13 cellular contexts compared by ENCODE assay signal in the genomic region with DNA sequence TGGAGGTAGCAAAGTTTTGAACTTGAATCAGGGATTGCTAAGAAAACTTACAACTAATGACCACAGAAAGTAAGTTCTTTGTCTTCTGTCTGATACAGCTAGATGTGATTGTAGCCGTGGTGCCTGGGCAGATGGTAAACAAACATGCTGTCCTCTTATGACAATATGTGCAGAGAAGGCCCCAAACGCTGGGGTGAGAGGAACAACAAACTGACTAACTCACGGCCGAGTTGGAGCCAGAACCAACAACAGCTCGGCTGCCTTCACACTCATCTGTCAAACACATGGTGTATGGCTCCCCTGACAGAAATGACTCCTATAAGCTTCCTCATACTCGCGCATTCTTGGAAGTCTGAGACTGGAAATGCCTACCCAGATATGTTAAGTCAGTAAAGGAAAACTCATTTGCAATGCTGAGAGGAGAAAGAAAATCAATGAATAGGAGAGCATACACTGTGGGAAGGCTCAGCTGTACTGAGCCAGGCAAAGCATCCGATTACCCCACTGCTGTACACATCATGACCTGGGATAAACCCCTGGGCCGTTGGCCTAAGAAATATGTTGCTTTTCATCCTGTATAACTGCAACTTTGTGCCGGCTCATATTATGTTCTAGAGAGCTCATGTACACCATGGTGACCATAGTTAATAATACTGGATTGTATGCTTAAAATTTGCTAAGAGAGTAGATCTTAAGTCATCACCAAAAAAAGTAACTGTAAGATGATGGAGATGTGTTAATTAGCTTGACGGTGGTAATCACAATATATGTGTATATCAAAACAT. TPM values are rescaled to one million over a fixed set of nuclear protein-coding genes. Genes with fewer than 3 reads are reported as not detected.
A peak's percentile ranks its signal among the peaks of the same experiment; 100 is the strongest.
DNase-seq lines count a peak whose midpoint lies in the region; ATAC-seq, FAIRE-seq and TF ChIP-seq lines count a peak whose summit lies in the region.
"Had no signal": no experiment of that assay in that cellular context is flagged by ENCODE, and none has a peak within 500 bp of the region (broad histone marks: within the 10 kb centered on the region; RNA-seq: fewer than 3 reads in every experiment).

No MANE protein-coding gene starts in this region.

- H3K9me2 ChIP-seq in SK-N-SH: no peaks in the 10 kb centered on the region

- 75% methylated on average over 11 of the region's 11 CpGs for WGBS in SK-N-SH (ENCODE audit: low lambda C conversion rate)
- WGBS in suprapubic skin: 57% methylated on average over 11 of the region's 11 CpGs

- no peak overlapping the region for H2AFZ ChIP-seq in SK-N-SH (ENCODE audit: low read depth)

- H3K27ac ChIP-seq in SK-N-SH (ENCODE audit: low read depth in 2 of 2, low read length in 1 of 2) (peak overlapping the region in 1 of 2 experiments; percentile 94; a peak in 2 of 4 replicates), coronary artery (peak overlapping the region in 1 of 2 donors; percentile 54), suprapubic skin (no peak overlapping the region)
- H3K27ac ChIP-seq: A549, pancreas had no signal

- H3K4me3 ChIP-seq in SK-N-SH (ENCODE audit: low read depth in 2 of 2, low read length in 1 of 2): peak overlapping the region in 1 of 2 experiments; percentile 4; a peak in 1 of 4 replicates
- H3K4me3 ChIP-seq in coronary artery: peak overlapping the region; percentile 86
- peak overlapping the region; percentile 22 for H3K4me3 ChIP-seq in suprapubic skin
- H3K4me3 ChIP-seq: A549, pancreas had no signal

- H3K27me3 ChIP-seq in SK-N-SH (ENCODE audit: insufficient read depth): no peaks in the 10 kb centered on the region
- no peaks in the 10 kb centered on the region for H3K27me3 ChIP-seq in suprapubic skin
- H3K27me3 ChIP-seq: pancreas had no signal

- H3K36me3 ChIP-seq in SK-N-SH (replicated peaks in 1 of 2; ENCODE audit: control insufficient read depth in 1 of 2, insufficient read depth in 2 of 2, low read length in 1 of 2) (peaks cover 94% of the 10 kb centered on the region in 2 experiments), suprapubic skin (peaks cover 81% of the 10 kb centered on the region)

- H3K79me2 ChIP-seq in SK-N-SH (ENCODE audit: insufficient read depth): peaks cover 53% of the 10 kb centered on the region

- TF ChIP-seq EP300 in SK-N-SH (IDR thresholded peaks at IDR 0.05; ENCODE audit: borderline replicate concordance in 1 of 2, low read depth in 1 of 2, low read length in 1 of 2) (no peak), suprapubic skin (IDR thresholded peaks at IDR 0.05) (no peak)

- no peak for DNase-seq in SK-N-SH
- DNase-seq in coronary artery (ENCODE audit: low spot score): no peak
- peak; percentile 19 for DNase-seq in left kidney (ENCODE audit: low read depth, low spot score)
- no peak for DNase-seq in suprapubic skin (ENCODE audit: low spot score in 2 of 2)
- DNase-seq in GM12891 (ENCODE audit: insufficient read length, low spot score): no peak
- DNase-seq: NCI-H226, pancreas had no signal

- CTCF ChIA-PET in SK-N-SH (lab: Yijun Ruan, JAX): interaction anchor here (0.8 to 1.7 kb wide), 5 partner anchors 8 to 887 kb away, joined by 3 to 7 read pairs (median 3); no protein-coding TSS in a partner anchor

- peaks cover 100% of the 10 kb centered on the region for H4K20me1 ChIP-seq in SK-N-SH (ENCODE audit: insufficient read depth)

- peak overlapping the region; percentile 85; the same call in 1 of the 2 replicates for H3K9ac ChIP-seq in SK-N-SH

- ATAC-seq in SK-N-SH treated with all-trans-retinoic acid at 6 μM for 48 hours: no peak
- no peak for ATAC-seq in HG03571 (IDR thresholded peaks at IDR 0.05; ENCODE audit: unreplicated experiment)
- ATAC-seq in GM21723 (IDR thresholded peaks at IDR 0.05; ENCODE audit: unreplicated experiment): no peak
- ATAC-seq: esophagus mucosa, left colon, pancreas had no signal

- POLR2A ChIA-PET in SK-N-SH (lab: Yijun Ruan, JAX): no interaction called here

- TF ChIP-seq CTCF in SK-N-SH (IDR thresholded peaks at IDR 0.05) (no peak), coronary artery (IDR thresholded peaks at IDR 0.05) (no peak), suprapubic skin (IDR thresholded peaks at IDR 0.05) (no peak)

- no peak for TF ChIP-seq RAD21 in SK-N-SH (IDR thresholded peaks at IDR 0.05; ENCODE audit: low read length)

- FAIRE-seq in GM12891 (lab: Jason Lieb, UNC): no peak
- FAIRE-seq: A549, pancreas had no signal

- TF ChIP-seq POLR2A in suprapubic skin (IDR thresholded peaks at IDR 0.05) (no peak), GM12891 (IDR thresholded peaks at IDR 0.05; ENCODE audit: low read depth, low read length) (no peak)

- H3K9me3 ChIP-seq in SK-N-SH: no peaks in the 10 kb centered on the region
- no peaks in the 10 kb centered on the region for H3K9me3 ChIP-seq in suprapubic skin
- H3K9me3 ChIP-seq: A549, pancreas had no signal

- H3K4me2 ChIP-seq in SK-N-SH: peak overlapping the region; percentile 82; the same call in 1 of the 2 replicates
- H3K4me2 ChIP-seq: A549 had no signal

- H3K4me1 ChIP-seq in SK-N-SH (ENCODE audit: control insufficient read depth in 1 of 2, insufficient read depth in 2 of 2, low read depth in 1 of 2, low read length in 1 of 2): peaks cover 3 to 5% of the 10 kb centered on the region in 2 experiments; a peak in 1 of 4 replicates
- H3K4me1 ChIP-seq in suprapubic skin: peaks cover 40% of the 10 kb centered on the region
- H3K4me1 ChIP-seq: pancreas had no signal

- peaks cover 97% of the 10 kb centered on the region for H3F3A ChIP-seq in SK-N-SH (replicated peaks; ENCODE audit: insufficient read depth)

TF ChIP-seq in SK-N-SH, 30 proteins besides CTCF, POLR2A, EP300 and RAD21 (continues in another document):
- TF ChIP-seq MEF2A (IDR thresholded peaks at IDR 0.05; ENCODE audit: borderline replicate concordance, low read depth) (no peak), POLR2AphosphoS5 (IDR thresholded peaks at IDR 0.05; ENCODE audit: low read depth, low read length) (peak; percentile 1), FOXJ3 (CRISPR knock-in tag; IDR thresholded peaks at IDR 0.05) (no peak), PBX3 (IDR thresholded peaks at IDR 0.05) (no peak)
- TF ChIP-seq, protein P1, sequence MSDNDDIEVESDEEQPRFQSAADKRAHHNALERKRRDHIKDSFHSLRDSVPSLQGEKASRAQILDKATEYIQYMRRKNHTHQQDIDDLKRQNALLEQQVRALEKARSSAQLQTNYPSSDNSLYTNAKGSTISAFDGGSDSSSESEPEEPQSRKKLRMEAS (IDR thresholded peaks at IDR 0.05; ENCODE audit: low read depth): 0 out of 2 replicates have a peak, but pooled peaks have one; percentile 22

TF ChIP-seq in SK-N-SH treated with all-trans-retinoic acid at 6 μM for 48 hours, 23 proteins besides CTCF, POLR2A, EP300 and RAD21 (continues in another document):
- TF ChIP-seq ISL1 (CRISPR knock-in tag; IDR thresholded peaks at IDR 0.05) (no peak), GLIS3 (CRISPR knock-in tag; IDR thresholded peaks at IDR 0.05) (no peak), ZNF8 (CRISPR knock-in tag; IDR thresholded peaks at IDR 0.05) (no peak), ZC3H10 (CRISPR knock-in tag; IDR thresholded peaks at IDR 0.05) (no peak), TOX (CRISPR knock-in tag; IDR thresholded peaks at IDR 0.05; ENCODE audit: borderline replicate concordance) (no peak), CSDC2 (CRISPR knock-in tag; IDR thresholded peaks at IDR 0.05) (no peak), RARB (CRISPR knock-in tag; IDR thresholded peaks at IDR 0.05) (no peak), SNAI2 (CRISPR knock-in tag; IDR thresholded peaks at IDR 0.05) (no peak), OSR1 (CRISPR knock-in tag; IDR thresholded peaks at IDR 0.05) (no peak), ZFP3 (CRISPR knock-in tag; IDR thresholded peaks at IDR 0.05) (no peak)
- TF ChIP-seq, protein P2, sequence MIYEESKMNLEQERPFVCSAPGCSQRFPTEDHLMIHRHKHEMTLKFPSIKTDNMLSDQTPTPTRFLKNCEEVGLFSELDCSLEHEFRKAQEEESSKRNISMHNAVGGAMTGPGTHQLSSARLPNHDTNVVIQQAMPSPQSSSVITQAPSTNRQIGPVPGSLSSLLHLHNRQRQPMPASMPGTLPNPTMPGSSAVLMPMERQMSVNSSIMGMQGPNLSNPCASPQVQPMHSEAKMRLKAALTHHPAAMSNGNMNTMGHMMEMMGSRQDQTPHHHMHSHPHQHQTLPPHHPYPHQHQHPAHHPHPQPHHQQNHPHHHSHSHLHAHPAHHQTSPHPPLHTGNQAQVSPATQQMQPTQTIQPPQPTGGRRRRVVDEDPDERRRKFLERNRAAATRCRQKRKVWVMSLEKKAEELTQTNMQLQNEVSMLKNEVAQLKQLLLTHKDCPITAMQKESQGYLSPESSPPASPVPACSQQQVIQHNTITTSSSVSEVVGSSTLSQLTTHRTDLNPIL (CRISPR knock-in tag; IDR thresholded peaks at IDR 0.05; ENCODE audit: low read depth): no peak

TF ChIP-seq in GM12891, 5 proteins besides CTCF, POLR2A, EP300 and RAD21:
- TF ChIP-seq POLR2AphosphoS5 (IDR thresholded peaks at IDR 0.05; ENCODE audit: low read depth, low read length): no peak
- TF ChIP-seq PAX5 (IDR thresholded peaks at IDR 0.05; ENCODE audit: insufficient read depth, low read length, severe bottlenecking): no peak
- TF ChIP-seq SPI1 (IDR thresholded peaks at IDR 0.05; ENCODE audit: low read depth, low read length): no peak
- no peak for TF ChIP-seq TAF1 (IDR thresholded peaks at IDR 0.05; ENCODE audit: low read depth, low read length)
- TF ChIP-seq POU2F2 (IDR thresholded peaks at IDR 0.05; ENCODE audit: low read depth, low read length): no peak

RNA-seq across cellular contexts. Expression of gene THBS1, which starts 5.7 kb away (rescaled TPM):
- polyA plus RNA-seq in SK-N-SH (2012; rRNA removed): 117 and 127 TPM in 2 replicates
- polyA plus RNA-seq in SK-N-SH (2012; cell fraction: cytosol; rRNA removed): 36.9 and 47.2 TPM in 2 replicates
- polyA plus RNA-seq in SK-N-SH (2012; cell fraction: nucleus; rRNA removed): 513 and 769 TPM in 2 replicates
- 100 to 1,000 TPM in 1 of 4 donors, 10 to 100 TPM in 3; 82.0 to 396 (median 89.6) TPM for total RNA-seq in suprapubic skin
- polyA plus RNA-seq in GM12891 (2012; ENCODE audit: low read depth, missing spikeins): 0.24 TPM
